In genomic region chr2:171531291-171531690, GRCh38 we compare ENCODE assay signal across 1 cellular context.
TF ChIP-seq lines count a peak whose summit lies in the region.

No MANE protein-coding gene starts in this region.

TF ChIP-seq in GM23338, 12 proteins besides CTCF, POLR2A, EP300 and RAD21 (continued from another document):
- TF ChIP-seq ZNF462 (CRISPR knock-in tag; IDR thresholded peaks at IDR 0.05): no peak
- no peak for TF ChIP-seq REST (IDR thresholded peaks at IDR 0.05; ENCODE audit: unreplicated experiment)
- TF ChIP-seq ZNF331 (CRISPR knock-in tag; IDR thresholded peaks at IDR 0.05; ENCODE audit: low read depth): no peak
- TF ChIP-seq ZNF114 (CRISPR knock-in tag; IDR thresholded peaks at IDR 0.05): no peak
